Comparison of ENCODE assay signal across 20 cellular contexts in genomic region chr10:2990764-2991163, GRCh38.
DNase-seq lines count a peak whose midpoint lies in the region; FAIRE-seq and TF ChIP-seq lines count a peak whose summit lies in the region.
"Had no signal": no experiment of that assay in that cellular context is flagged by ENCODE, and none has a peak within 500 bp of the region (broad histone marks: within the 10 kb centered on the region; RNA-seq: fewer than 3 reads in every experiment).

No MANE protein-coding gene starts in this region.

- H3K4me1 ChIP-seq in A673 (ENCODE audit: insufficient read depth, low read length, poor library complexity, severe bottlenecking), result no peaks in the 10 kb centered on the region

- CTCF ChIA-PET in A673 (lab: Charles Lee), result interaction anchor here (0.5 kb wide), 1 partner anchor 9 kb away, joined by 6 read pairs; no protein-coding TSS in a partner anchor

- DNase-seq in A673 (ENCODE audit: low spot score) (peak; percentile 59), NCI-H1417 (lab: John Stamatoyannopoulos, UW) (peak; percentile 34 to 87 (median 44)), NCI-H748 treated with DMSO at 0.1 percent for 48 hours (lab: John Stamatoyannopoulos, UW) (peak; percentile 31), islet precursor cell (peak; percentile 41), urothelium cell line (ENCODE audit: low spot score) (no peak), NOMO-1 treated with dmso at 0.1 percent for 144 hours (lab: John Stamatoyannopoulos, UW; ENCODE audit: unreplicated experiment) (no peak), retina (no peak)
- DNase-seq: ACHN, DND-41, H9, Karpas-422, NCI-H1048, NCI-H1694, NCI-H2171 treated with DMSO at 0.1 percent for 48 hours, NCI-H510A treated with DMSO at 0.1 percent for 48 hours, Peyer's patch, T-helper 17 cell had no signal

- peaks cover 6% of the 10 kb centered on the region for H3K27me3 ChIP-seq in A673 (replicated peaks; ENCODE audit: insufficient read depth, low read depth, low read length, poor library complexity)
- H3K27me3 ChIP-seq: Peyer's patch, SJSA1 had no signal

- intact Hi-C loops in A673 (cut with micrococcal nuclease; ENCODE audit: unreplicated experiment), result no loop called here

- no TSS peak for BruUV-seq in A673 (replicated peaks; lab: Mats Ljungman, UMichigan)

- POLR2A ChIA-PET in A673 (lab: Charles Lee; ENCODE audit: low non-redundant PET), result no interaction called here

- no peaks in the 10 kb centered on the region for H3K36me3 ChIP-seq in A673 (ENCODE audit: insufficient read depth, low read length, poor library complexity, severe bottlenecking)
- H3K36me3 ChIP-seq: Peyer's patch, SJSA1 had no signal

- H3K4me3 ChIP-seq in A673 (ENCODE audit: low read depth, low read length, poor library complexity, severe bottlenecking), result no peak overlapping the region
- H3K4me3 ChIP-seq: Peyer's patch, SJSA1 had no signal

- TF ChIP-seq CTCF in A673 (conservative IDR thresholded peaks at IDR 0.05; ENCODE audit: low read depth, low read length), result no peak

- H3K27ac ChIP-seq in A673 (ENCODE audit: low read depth, low read length, poor library complexity, severe bottlenecking), result no peak overlapping the region
- H3K27ac ChIP-seq: C4-2B, HL-60, SJSA1 had no signal

- H3K9me3 ChIP-seq in A673 (ENCODE audit: low read depth, low read length, poor library complexity, severe bottlenecking), result no peaks in the 10 kb centered on the region

- no peak for FAIRE-seq in urothelium cell line (lab: Jason Lieb, UNC)

Comparison
In these comparisons a context has a peak if more than half of its experiments do, and no peak if none do; other contexts are left out.
1. DNase-seq: peak in A673 (single experiment), NCI-H1417 (3 of 3), NCI-H748 treated with DMSO at 0.1 percent for 48 hours (single experiment) and islet precursor cell (single experiment); none in urothelium cell line (single experiment), NOMO-1 treated with dmso at 0.1 percent for 144 hours (single experiment) and retina (single experiment).